In genomic region chr6:16128759-16129622, GRCh38 we compare ENCODE assay signal across 8 cellular contexts. TPM values are rescaled to one million over a fixed set of nuclear protein-coding genes. Genes with fewer than 3 reads are reported as not detected.
DNase-seq lines count a peak whose midpoint lies in the region; ATAC-seq and TF ChIP-seq lines count a peak whose summit lies in the region.

Gene MYLIP (plus strand): TSS chr6:16129086. CDS start chr6:16129323, 237 bp downstream.

- peak; percentile 67 for ATAC-seq in GM21360 (IDR thresholded peaks at IDR 0.05; ENCODE audit: unreplicated experiment)

- intact Hi-C loops in Caco-2 (cut with micrococcal nuclease; ENCODE audit: unreplicated experiment) = loop anchor here (1.0 kb wide), 1 partner anchor 180 kb away; no protein-coding TSS in a partner anchor

- no peaks in the 10 kb centered on the region for H3K9me3 ChIP-seq in Caco-2

- H3K36me3 ChIP-seq in Caco-2 (ENCODE audit: control insufficient read depth, insufficient read depth, low read length) = no peaks in the 10 kb centered on the region

- peak within 1 kb of the TSS; percentile 92 for H3K4me3 Mint-ChIP-seq in Caco-2 (ENCODE audit: unreplicated experiment)

- H3K4me3 ChIP-seq in Caco-2 (ENCODE audit: low read depth, low read length) = peak within 1 kb of the TSS; percentile 99

- H3K4me1 ChIP-seq in Caco-2 = peaks cover 22% of the 10 kb centered on the region

- no peaks in the 10 kb centered on the region for H3K9me3 Mint-ChIP-seq in Caco-2 (ENCODE audit: unreplicated experiment)

- H3K4me1 Mint-ChIP-seq in Caco-2 (ENCODE audit: low read depth, unreplicated experiment) = peaks cover 10% of the 10 kb centered on the region

- peak within 1 kb of the TSS; percentile 80 for H3K27ac Mint-ChIP-seq in Caco-2 (ENCODE audit: unreplicated experiment)

- no peaks in the 10 kb centered on the region for H3K27me3 ChIP-seq in Caco-2 (replicated peaks; ENCODE audit: control insufficient read depth, insufficient read depth, low read length)

- POLR2A ChIA-PET in Caco-2 (lab: Charles Lee) = interaction anchor here (0.5 to 1.3 kb wide), 31 partner anchors 8 to 1264 kb away, joined by 3 to 16 read pairs (median 6); partner anchors contain the start of gene CAP2

- DNase-seq in Caco-2 (peak; percentile 97 to 99), HT1080 (ENCODE audit: low read depth) (peak; percentile 87), medulla oblongata (ENCODE audit: extremely low spot score) (peak; percentile 98)
- peak; percentile 97 for DNase-seq in NK-92 treated with Interleukin-12 subunit alpha and Interleukin-12 subunit beta, amount 100 ng/mL, for 24 hours (lab: John Stamatoyannopoulos, UW)
- peak; percentile 98 for DNase-seq in activated CD8-positive, alpha-beta memory T cell treated with anti-CD3 and anti-CD28 coated beads for 24 hours
- peak; percentile 97 for DNase-seq in effector CD8-positive, alpha-beta T cell (lab: John Stamatoyannopoulos, UW)
- peak; percentile 94 to 95 (median 95) for DNase-seq in stimulated activated CD4-positive, alpha-beta T cell treated with anti-CD3 and anti-CD28 coated beads, TNF-alpha, amount 100 ng/mL, for 48 hours (ENCODE audit: low read depth in 3 of 3)

- peaks cover 43% of the 10 kb centered on the region for H3K36me3 Mint-ChIP-seq in Caco-2 (ENCODE audit: insufficient read depth, unreplicated experiment)

- H3K27me3 Mint-ChIP-seq in Caco-2 (ENCODE audit: insufficient read depth, unreplicated experiment) = no peaks in the 10 kb centered on the region

- no TSS peak for BruUV-seq in Caco-2 (replicated peaks; lab: Mats Ljungman, UMichigan)

- CTCF ChIA-PET in Caco-2 (lab: Charles Lee) = interaction anchor here (0.6 to 3.4 kb wide), 17 partner anchors 10 to 438 kb away, joined by 3 to 38 read pairs (median 5); no protein-coding TSS in a partner anchor

- peak; percentile 57 to 94 for TF ChIP-seq CTCF in Caco-2 (IDR thresholded peaks at IDR 0.05; ENCODE audit: insufficient read depth in 1 of 2, low read depth in 1 of 2, low read length in 1 of 2, severe bottlenecking in 1 of 2, unreplicated experiment in 1 of 2)

RNA-seq across cellular contexts. Expression of gene MYLIP, which starts in this region (rescaled TPM):
- 46.5 and 48.1 TPM in 2 replicates for total RNA-seq in Caco-2 (2022)
- total RNA-seq in HT1080 (2014; rRNA removed; shearing (Covaris generic)) = 6.1 and 6.7 TPM in 2 replicates
- polyA plus RNA-seq in HT1080 (2015; cell fraction: cytosol; rRNA removed) = 5.5 and 6.1 TPM in 2 replicates
- 8.4 and 10.0 TPM in 2 replicates for polyA plus RNA-seq in HT1080 (2015; cell fraction: nucleus; rRNA removed)

Comparison
In these comparisons a context has a peak if more than half of its experiments do, and no peak if none do; other contexts are left out.
1. Peak in every context shown above with its lines: DNase-seq, ATAC-seq and H3K4me3 ChIP-seq.